Comparison of ENCODE assay signal across 11 cellular contexts in genomic region chr3:172218350-172219323, GRCh38.
A peak's percentile ranks its signal among the peaks of the same experiment; 100 is the strongest.
DNase-seq lines count a peak whose midpoint lies in the region; ATAC-seq and TF ChIP-seq lines count a peak whose summit lies in the region.
"Had no signal": no experiment of that assay in that cellular context is flagged by ENCODE, and none has a peak within 500 bp of the region (broad histone marks: within the 10 kb centered on the region; RNA-seq: fewer than 3 reads in every experiment).

No MANE protein-coding gene starts in this region.

- no peaks in the 10 kb centered on the region for H3K9me3 Mint-ChIP-seq in MCF 10A (ENCODE audit: unreplicated experiment)
- H3K9me3 Mint-ChIP-seq in nephron = no peaks in the 10 kb centered on the region
- H3K9me3 Mint-ChIP-seq: T-cell had no signal

- no peak for TF ChIP-seq CTCF in MCF 10A (IDR thresholded peaks at IDR 0.05; ENCODE audit: unreplicated experiment)
- TF ChIP-seq CTCF in nephron (IDR thresholded peaks at IDR 0.05; ENCODE audit: unreplicated experiment in 3 of 3) = no peak

- H3K4me1 Mint-ChIP-seq in MCF 10A (ENCODE audit: insufficient read depth, unreplicated experiment) (peaks cover 51% of the 10 kb centered on the region), nephron (peaks cover 70% of the 10 kb centered on the region)

- no TSS peak for BruUV-seq in MCF 10A (replicated peaks; lab: Mats Ljungman, UMichigan)

- H3K36me3 Mint-ChIP-seq in MCF 10A (ENCODE audit: insufficient read depth, unreplicated experiment) (no peaks in the 10 kb centered on the region), nephron (ENCODE audit: low read depth) (no peaks in the 10 kb centered on the region)

- intact Hi-C loops in MCF 10A (cut with micrococcal nuclease) = no loop called here

- POLR2A ChIA-PET in MCF 10A (lab: Yijun Ruan, JAX) = interaction anchor here (0.9 to 1.4 kb wide), 4 partner anchors 8 to 79 kb away, joined by 3 to 7 read pairs (median 4); no protein-coding TSS in a partner anchor

- DNase-seq in MCF 10A (ENCODE audit: unreplicated experiment) (no peak), kidney tubule cell (ENCODE audit: low spot score) (no peak), NCI-H187 (lab: John Stamatoyannopoulos, UW) (no peak), NCI-H345 treated with DMSO at 0.1 percent for 48 hours (lab: John Stamatoyannopoulos, UW; ENCODE audit: unreplicated experiment) (no peak)
- DNase-seq: DMS153, NCI-H748 treated with DMSO at 0.1 percent for 48 hours, T-cell had no signal

- CTCF ChIA-PET in MCF 10A (lab: Yijun Ruan, JAX) = interaction anchor here (0.6 to 0.7 kb wide), 5 partner anchors 20 to 533 kb away, joined by 3 to 5 read pairs (median 4); no protein-coding TSS in a partner anchor

- no peaks in the 10 kb centered on the region for H3K27me3 Mint-ChIP-seq in MCF 10A (ENCODE audit: insufficient read depth, unreplicated experiment)
- H3K27me3 Mint-ChIP-seq in nephron (ENCODE audit: low read depth) = no peaks in the 10 kb centered on the region
- H3K27me3 Mint-ChIP-seq: T-cell had no signal

- peak overlapping the region; percentile 78 for H3K27ac Mint-ChIP-seq in MCF 10A (ENCODE audit: low read depth, unreplicated experiment)
- H3K27ac Mint-ChIP-seq in nephron = peak overlapping the region; percentile 44 to 66 (median 49)

- H3K4me3 Mint-ChIP-seq in MCF 10A (ENCODE audit: unreplicated experiment) (no peak overlapping the region), nephron (no peak overlapping the region)
- H3K4me3 Mint-ChIP-seq: T-cell had no signal

- peak; percentile 41 for ATAC-seq in GM18502 (IDR thresholded peaks at IDR 0.05; ENCODE audit: poor library complexity, unreplicated experiment)
- ATAC-seq in HG02610 (IDR thresholded peaks at IDR 0.05; ENCODE audit: unreplicated experiment) = peak; percentile 36
- ATAC-seq in GM21528 (IDR thresholded peaks at IDR 0.05; ENCODE audit: low FRiP score, unreplicated experiment) = no peak
- ATAC-seq: T-cell had no signal
